Comparison of ENCODE assay signal across 8 cellular contexts in genomic region chr19:46862504-46862835, GRCh38. TPM values are rescaled to one million over a fixed set of nuclear protein-coding genes. Genes with fewer than 3 reads are reported as not detected.
DNase-seq lines count a peak whose midpoint lies in the region; ATAC-seq and TF ChIP-seq lines count a peak whose summit lies in the region.

No MANE protein-coding gene starts in this region.

- TF ChIP-seq CTCF in DOHH2 (IDR thresholded peaks at IDR 0.05; ENCODE audit: low read depth, low read length, poor library complexity, severe bottlenecking) (no peak), Panc1 (IDR thresholded peaks at IDR 0.05) (no peak), fibroblast of mammary gland (conservative IDR thresholded peaks at IDR 0.05; ENCODE audit: control insufficient read depth, insufficient read depth, low read depth, low read length) (no peak)

- H3K36me3 ChIP-seq in DOHH2 (ENCODE audit: control insufficient read depth, low read length), result peaks cover 23% of the 10 kb centered on the region
- H3K36me3 ChIP-seq in Panc1 (ENCODE audit: control insufficient read depth, insufficient read depth, low read length), result peaks cover 3% of the 10 kb centered on the region; the same call in 1 of the 2 replicates
- no peaks in the 10 kb centered on the region for H3K36me3 ChIP-seq in rectal smooth muscle tissue (ENCODE audit: control insufficient read depth, insufficient read depth, low read length)

- CTCF ChIA-PET in Panc1 (lab: Charles Lee), result interaction anchor here (0.7 kb wide), 1 partner anchor 220 kb away, joined by 3 read pairs; no protein-coding TSS in a partner anchor

- DNase-seq in Panc1 (ENCODE audit: low read depth, low spot score) (no peak), fibroblast of mammary gland (ENCODE audit: low read depth) (no peak), midbrain (lab: John Stamatoyannopoulos, UW) (no peak), NCI-H1417 treated with DMSO at 0.1 percent for 48 hours (lab: John Stamatoyannopoulos, UW) (no peak), occipital lobe (lab: John Stamatoyannopoulos, UW) (no peak)

- in situ Hi-C loops in Panc1 (cut with HindIII; ENCODE audit: low pct_unique_long_range_greater_than_20kb, low sequenced_read_pairs), result no loop called here

- peaks cover 16% of the 10 kb centered on the region; the same call in 1 of the 2 replicates for H4K20me1 ChIP-seq in DOHH2 (ENCODE audit: control insufficient read depth, insufficient read depth, low read depth, low read length)

- peaks cover 10% of the 10 kb centered on the region; the same call in 1 of the 2 replicates for H3F3A ChIP-seq in DOHH2 (ENCODE audit: control insufficient read depth, insufficient read depth)

- H3K4me3 ChIP-seq in DOHH2 (ENCODE audit: low read length) (peak overlapping the region; percentile 87), Panc1 (ENCODE audit: low read depth in 2 of 2, low read length in 2 of 2) (peak overlapping the region; percentile 73 to 89), fibroblast of mammary gland (ENCODE audit: control insufficient read depth, low read depth, low read length) (peak overlapping the region; percentile 81), rectal smooth muscle tissue (ENCODE audit: low read length) (peak overlapping the region; percentile 85)

- intact Hi-C loops in Panc1 (cut with micrococcal nuclease; ENCODE audit: unreplicated experiment), result loop anchor here (10.0 kb wide), 1 partner anchor 62 kb away; no protein-coding TSS in a partner anchor

- peak overlapping the region; percentile 88 for H3K4me2 ChIP-seq in DOHH2 (ENCODE audit: low read length)

- ATAC-seq in Panc1, result no peak
- ATAC-seq in GM19455 (IDR thresholded peaks at IDR 0.05; ENCODE audit: unreplicated experiment), result no peak

- no peaks in the 10 kb centered on the region for H3K9me3 ChIP-seq in DOHH2 (ENCODE audit: control insufficient read depth, insufficient read depth, low read length)
- no peaks in the 10 kb centered on the region for H3K9me3 ChIP-seq in Panc1 (ENCODE audit: control insufficient read depth, insufficient read depth, low read depth, low read length)

- H3K27me3 ChIP-seq in DOHH2 (ENCODE audit: control insufficient read depth, low read length) (no peaks in the 10 kb centered on the region), Panc1 (ENCODE audit: control insufficient read depth, insufficient read depth, low read length) (no peaks in the 10 kb centered on the region), rectal smooth muscle tissue (ENCODE audit: control insufficient read depth, insufficient read depth, low read length) (no peaks in the 10 kb centered on the region)

- no peaks in the 10 kb centered on the region for H3K9me2 ChIP-seq in DOHH2 (replicated peaks; ENCODE audit: control insufficient read depth, low read length)

- peaks cover 72% of the 10 kb centered on the region for H3K79me2 ChIP-seq in DOHH2 (ENCODE audit: control insufficient read depth, low read length)

- H3K27ac ChIP-seq in DOHH2 (ENCODE audit: low read depth, low read length) (no peak overlapping the region), Panc1 (ENCODE audit: low read length) (peak overlapping the region; percentile 94), rectal smooth muscle tissue (ENCODE audit: low read depth, low read length) (no peak overlapping the region)

- no peak overlapping the region for H3K9ac ChIP-seq in rectal smooth muscle tissue (ENCODE audit: low read length)

- BruUV-seq in Panc1 (replicated peaks; lab: Mats Ljungman, UMichigan), result no TSS peak

- H3K4me1 ChIP-seq in DOHH2 (ENCODE audit: control insufficient read depth, low read length) (peaks cover 63% of the 10 kb centered on the region), Panc1 (ENCODE audit: control insufficient read depth, insufficient read depth, low read length) (peaks cover 43% of the 10 kb centered on the region), rectal smooth muscle tissue (ENCODE audit: control insufficient read depth, insufficient read depth, low read length) (peaks cover 16% of the 10 kb centered on the region)

- POLR2A ChIA-PET in Panc1 (lab: Charles Lee), result no interaction called here

RNA-seq across cellular contexts. Expression of gene ARHGAP35, which starts 1.7 kb away (rescaled TPM):
- 64.1 TPM for total RNA-seq in Panc1 (2021; ENCODE audit: unreplicated experiment)
- polyA plus RNA-seq in Panc1 (2012; ENCODE audit: insufficient read length), result 33.4 TPM
- 76.3 TPM for total RNA-seq in occipital lobe

RNA-seq across cellular contexts. Expression of gene AP2S1, which starts 11.8 kb away (rescaled TPM):
- total RNA-seq in Panc1 (2021; ENCODE audit: unreplicated experiment) (146 TPM), occipital lobe (49.1 TPM)
- 201 TPM for polyA plus RNA-seq in Panc1 (2012; ENCODE audit: insufficient read length)
